Comparison of ENCODE assay signal across 22 cellular contexts in genomic region chr17:17714879-17715278, GRCh38. TPM values are rescaled to one million over a fixed set of nuclear protein-coding genes. Genes with fewer than 3 reads are reported as not detected.
A peak's percentile ranks its signal among the peaks of the same experiment; 100 is the strongest.
DNase-seq lines count a peak whose midpoint lies in the region; FAIRE-seq and TF ChIP-seq lines count a peak whose summit lies in the region.
"Had no signal": no experiment of that assay in that cellular context is flagged by ENCODE, and none has a peak within 500 bp of the region (broad histone marks: within the 10 kb centered on the region; RNA-seq: fewer than 3 reads in every experiment).

No MANE protein-coding gene starts in this region.

- H3K23me2 ChIP-seq in H9 (ENCODE audit: insufficient read length, low read depth, low read length, poor library complexity, severe bottlenecking), result no peaks in the 10 kb centered on the region

- H3K36me3 ChIP-seq in astrocyte (ENCODE audit: insufficient read depth, low read length) (no peaks in the 10 kb centered on the region), muscle layer of colon (ENCODE audit: insufficient read depth, low read length) (no peaks in the 10 kb centered on the region)
- H3K36me3 ChIP-seq: WERI-Rb-1 had no signal

- H2BK15ac ChIP-seq in H9 (ENCODE audit: low read depth, low read length), result no peak overlapping the region

- H3K4me3 ChIP-seq in astrocyte (ENCODE audit: insufficient read depth, low read depth, low read length) (no peak overlapping the region), muscle layer of colon (ENCODE audit: low read depth in 1 of 2, low read length in 2 of 2) (no peak overlapping the region)

- H3K36me3 Mint-ChIP-seq in H9 (ENCODE audit: insufficient read depth in 1 of 3, low read depth in 3 of 3) (no peaks in the 10 kb centered on the region), astrocyte (ENCODE audit: low read depth, unreplicated experiment) (peaks cover under 1% of the 10 kb centered on the region)

- no peaks in the 10 kb centered on the region for H3K79me1 ChIP-seq in H9 (ENCODE audit: insufficient read depth, low read depth, low read length, poor library complexity, severe bottlenecking)

- H3K4me2 ChIP-seq in H9 (ENCODE audit: insufficient read depth, insufficient read length, low read length), result no peak overlapping the region
- no peak overlapping the region for H3K4me2 ChIP-seq in astrocyte (ENCODE audit: low read length)

- no peak overlapping the region for H2BK12ac ChIP-seq in H9 (ENCODE audit: insufficient read length, low read depth, low read length)

- no peak overlapping the region for H3K56ac ChIP-seq in H9 (ENCODE audit: insufficient read length, low read depth, low read length)

- no peak overlapping the region for H2BK20ac ChIP-seq in H9 (ENCODE audit: low read depth, low read length, poor library complexity, severe bottlenecking)

- H3K4me1 Mint-ChIP-seq in H9, result peaks cover 29 to 40% of the 10 kb centered on the region in 2 experiments
- H3K4me1 Mint-ChIP-seq in astrocyte (ENCODE audit: low read depth, unreplicated experiment), result peaks cover 61% of the 10 kb centered on the region

- H3K4me1 ChIP-seq in H9 (ENCODE audit: insufficient read depth, low read length) (peaks cover 3% of the 10 kb centered on the region; the same call in 1 of the 2 replicates), astrocyte (ENCODE audit: insufficient read depth, low read length) (peaks cover 44% of the 10 kb centered on the region), muscle layer of colon (ENCODE audit: insufficient read depth, low read length) (peaks cover 51% of the 10 kb centered on the region)

- H3K9me3 ChIP-seq in H9 (ENCODE audit: control insufficient read depth, low read depth, low read length) (no peaks in the 10 kb centered on the region), astrocyte (ENCODE audit: insufficient read depth, low read depth, low read length) (no peaks in the 10 kb centered on the region), muscle layer of colon (ENCODE audit: low read length) (no peaks in the 10 kb centered on the region)

- whole genome bisulfite sequencing in H9 (ENCODE audit: extremely low coverage, insufficient read length, low lambda C conversion rate), result no CpG with 5 or more reads among the region's 3 CpGs

- H3K27me3 Mint-ChIP-seq in H9 (ENCODE audit: low read depth), result peaks cover 89% of the 10 kb centered on the region
- H3K27me3 Mint-ChIP-seq in astrocyte (ENCODE audit: low read depth, unreplicated experiment), result no peaks in the 10 kb centered on the region

- H2BK120ac ChIP-seq in H9 (ENCODE audit: low read depth, low read length, poor library complexity, severe bottlenecking), result no peak overlapping the region

- no peak overlapping the region for H2AFZ ChIP-seq in H9 (ENCODE audit: low read length)
- H2AFZ ChIP-seq in astrocyte (ENCODE audit: low read depth, low read length), result no peak overlapping the region

- no peak overlapping the region for H2BK5ac ChIP-seq in H9 (ENCODE audit: insufficient read length, low read length)

- H3K4ac ChIP-seq in H9 (ENCODE audit: low read depth, low read length), result no peak overlapping the region

- H3K9ac ChIP-seq in H9 (ENCODE audit: extremely low read depth, insufficient read length, low read length), result no peak overlapping the region
- no peak overlapping the region for H3K9ac ChIP-seq in astrocyte (ENCODE audit: low read length)
- peak overlapping the region; percentile 38 for H3K9ac ChIP-seq in muscle layer of colon (ENCODE audit: low read length)

- no peak overlapping the region for H3K23ac ChIP-seq in H9 (ENCODE audit: insufficient read length, low read depth, low read length)

- no peaks in the 10 kb centered on the region for H3K9me3 Mint-ChIP-seq in H9
- H3K9me3 Mint-ChIP-seq in astrocyte (ENCODE audit: unreplicated experiment), result peaks cover 3% of the 10 kb centered on the region
- H3K9me3 Mint-ChIP-seq: T-helper 1 cell treated with Interleukin-12 subunit alpha and Interleukin-12 subunit beta and Interleukin-4 antibody, amounts not matched to agents 30 μg/mL and 1 μg/mL, for 36 hours had no signal

- no peaks in the 10 kb centered on the region for H3K79me2 ChIP-seq in H9 (ENCODE audit: insufficient read depth, low read length)
- peaks cover 92% of the 10 kb centered on the region for H3K79me2 ChIP-seq in astrocyte (ENCODE audit: insufficient read depth, low read length)

- TF ChIP-seq CTCF in H9 (conservative IDR thresholded peaks at IDR 0.05) (no peak), astrocyte (IDR thresholded peaks at IDR 0.05; ENCODE audit: insufficient read depth, low read depth, low read length) (no peak)

- no peak for FAIRE-seq in astrocyte (lab: Jason Lieb, UNC)
- FAIRE-seq: endothelial cell of umbilical vein had no signal

- H3K18ac ChIP-seq in H9 (ENCODE audit: insufficient read length, low read depth, low read length), result peak overlapping the region; percentile 9

- H3K27ac ChIP-seq in H9 (ENCODE audit: insufficient read length, low read depth, low read length) (no peak overlapping the region), astrocyte (ENCODE audit: low read depth, low read length) (no peak overlapping the region), muscle layer of colon (ENCODE audit: low read depth, low read length) (peak overlapping the region; percentile 59), temporal lobe (ENCODE audit: low read depth, low read length) (peak overlapping the region; percentile 70)

- no peak overlapping the region for H4K8ac ChIP-seq in H9 (replicated peaks; ENCODE audit: insufficient read length, low read depth, low read length)

- no peak overlapping the region for H3T11ph ChIP-seq in H9 (ENCODE audit: low read length)

- H3K27ac Mint-ChIP-seq in H9 (no peak overlapping the region), astrocyte (ENCODE audit: unreplicated experiment) (peak overlapping the region; percentile 84)
- H3K27ac Mint-ChIP-seq: B cell; T-helper 1 cell treated with Interleukin-12 subunit alpha and Interleukin-12 subunit beta and Interleukin-4 antibody, amounts not matched to agents 30 μg/mL and 1 μg/mL, for 36 hours had no signal

- no peak overlapping the region for H4K91ac ChIP-seq in H9 (ENCODE audit: insufficient read length, low read depth, low read length)

- H3K14ac ChIP-seq in H9 (ENCODE audit: insufficient read depth, low read length), result peak overlapping the region; percentile 27; the same call in 1 of the 2 replicates

- H3K27me3 ChIP-seq in H9 (ENCODE audit: insufficient read depth, low read length), result peaks cover 35% of the 10 kb centered on the region
- no peaks in the 10 kb centered on the region for H3K27me3 ChIP-seq in astrocyte (ENCODE audit: insufficient read depth, low read length)
- no peaks in the 10 kb centered on the region for H3K27me3 ChIP-seq in muscle layer of colon (ENCODE audit: control insufficient read depth in 1 of 2, insufficient read depth in 2 of 2, low read length in 2 of 2)

- H3K4me3 Mint-ChIP-seq in H9, result no peak overlapping the region
- peak overlapping the region; percentile 45 for H3K4me3 Mint-ChIP-seq in astrocyte (ENCODE audit: unreplicated experiment)
- H3K4me3 Mint-ChIP-seq: B cell; T-helper 1 cell treated with Interleukin-12 subunit alpha and Interleukin-12 subunit beta and Interleukin-4 antibody, amounts not matched to agents 30 μg/mL and 1 μg/mL, for 36 hours had no signal

- no peak overlapping the region for H2AK5ac ChIP-seq in H9 (ENCODE audit: insufficient read length, low read length)

- no peak for DNase-seq in H9
- no peak for DNase-seq in astrocyte (ENCODE audit: low read depth)
- no peak for DNase-seq in NOMO-1 treated with dmso at 0.1 percent for 144 hours (lab: John Stamatoyannopoulos, UW; ENCODE audit: unreplicated experiment)
- no peak for DNase-seq in GF-D8 (lab: John Stamatoyannopoulos, UW)
- no peak for DNase-seq in Ammon's horn (ENCODE audit: low spot score)
- DNase-seq: activated CD4-positive, alpha-beta T cell treated with anti-CD3 and anti-CD28 coated beads, Interleukin-2, amount 50 U/mL, for 4 hours; activated naive CD4-positive, alpha-beta T cell treated with Interleukin-2 at 50 U/mL for 16 hours; Calu3; foreskin fibroblast; HCEC 1CT; left colon; NCI-H1105; NCI-H2107; NCI-H510A treated with DMSO at 0.1 percent for 48 hours; SIG-M5; stimulated activated naive CD4-positive, alpha-beta T cell treated with Interleukin-2 at 50 U/mL for 16 hours; WERI-Rb-1 had no signal

- H4K20me1 ChIP-seq in H9 (ENCODE audit: control insufficient read depth, insufficient read depth, insufficient read length) (no peaks in the 10 kb centered on the region), astrocyte (ENCODE audit: insufficient read depth, low read length) (peaks cover 83% of the 10 kb centered on the region)

- H4K5ac ChIP-seq in H9 (ENCODE audit: insufficient read length, low read depth, low read length), result no peak overlapping the region

RNA-seq across cellular contexts. Expression of gene RAI1, which starts 33.6 kb away (rescaled TPM):
- total RNA-seq in H9 (2021) (1.5 and 1.9 TPM in 2 replicates), astrocyte (39.1 and 39.8 TPM in 2 replicates), temporal lobe (15.5 TPM)

Comparison
In these comparisons a context has a peak if more than half of its experiments do, and no peak if none do; other contexts are left out.
1. H3K27ac ChIP-seq: peak in muscle layer of colon (single experiment) and temporal lobe (single experiment); none in H9 (single experiment) and astrocyte (single experiment).